Comparison of ENCODE assay signal across 1 cellular context in genomic region chr20:1326031-1326930, GRCh38.
TF ChIP-seq lines count a peak whose summit lies in the region.

No MANE protein-coding gene starts in this region.

TF ChIP-seq in HepG2, 621 proteins besides CTCF, POLR2A, EP300 and RAD21 (continued from another document and continues in another):
- TF ChIP-seq ZFP41 (CRISPR knock-in tag; IDR thresholded peaks at IDR 0.05; ENCODE audit: borderline replicate concordance) (no peak), AGO2 (optimal IDR thresholded peaks at IDR 0.05; ENCODE audit: low read depth, low read length) (no peak), MED1 (CRISPR knock-in tag; IDR thresholded peaks at IDR 0.05) (peak; percentile 28; the same call in 1 of the 2 replicates), GPN1 (CRISPR knock-in tag; IDR thresholded peaks at IDR 0.05; ENCODE audit: borderline replicate concordance) (no peak), ZMYM2 (CRISPR knock-in tag; IDR thresholded peaks at IDR 0.05) (peak; percentile 52; the same call in 1 of the 2 replicates), FOXA3 (CRISPR knock-in tag; IDR thresholded peaks at IDR 0.05) (no peak), RNF2 (conservative IDR thresholded peaks at IDR 0.05; ENCODE audit: low read depth) (no peak), MNT (IDR thresholded peaks at IDR 0.05) (no peak), ZNF3 (CRISPR knock-in tag; IDR thresholded peaks at IDR 0.05) (no peak), ZBTB3 (CRISPR knock-in tag; IDR thresholded peaks at IDR 0.05; ENCODE audit: borderline replicate concordance, low read depth) (no peak), GLI4 (CRISPR knock-in tag; IDR thresholded peaks at IDR 0.05; ENCODE audit: borderline replicate concordance) (0 out of 2 replicates have a peak, but pooled peaks have one; percentile 21), ZNF160 (CRISPR knock-in tag; IDR thresholded peaks at IDR 0.05) (0 out of 2 replicates have a peak, but pooled peaks have one; percentile 18), KDM1A (CRISPR knock-in tag; IDR thresholded peaks at IDR 0.05) (peak; percentile 29), SALL1 (CRISPR knock-in tag; IDR thresholded peaks at IDR 0.05) (peak; percentile 7; the same call in 1 of the 2 replicates), TBX3 (IDR thresholded peaks at IDR 0.05; ENCODE audit: borderline replicate concordance) (no peak), ZNF142 (CRISPR knock-in tag; IDR thresholded peaks at IDR 0.05) (no peak), FLYWCH1 (CRISPR knock-in tag; IDR thresholded peaks at IDR 0.05) (no peak; the same call in 1 of the 2 replicates), SOX6 (IDR thresholded peaks at IDR 0.05) (no peak), SOX6 (CRISPR knock-in tag; IDR thresholded peaks at IDR 0.05) (no peak), ZFYVE20 (CRISPR knock-in tag; IDR thresholded peaks at IDR 0.05; ENCODE audit: borderline replicate concordance, low read depth) (no peak), ZMYM3 (CRISPR knock-in tag; IDR thresholded peaks at IDR 0.05) (peak; percentile 61), ZIK1 (CRISPR knock-in tag; IDR thresholded peaks at IDR 0.05; ENCODE audit: borderline replicate concordance, low read depth) (0 out of 2 replicates have a peak, but pooled peaks have one; percentile 0), BRCA1 (CRISPR knock-in tag; IDR thresholded peaks at IDR 0.05) (0 out of 2 replicates have a peak, but pooled peaks have one; percentile 41), ZNF414 (CRISPR knock-in tag; IDR thresholded peaks at IDR 0.05) (0 out of 2 replicates have a peak, but pooled peaks have one; percentile 7), TRIM24 (CRISPR knock-in tag; IDR thresholded peaks at IDR 0.05) (no peak), TCF7 (IDR thresholded peaks at IDR 0.05; ENCODE audit: low read depth) (no peak), FOXP1 (IDR thresholded peaks at IDR 0.05) (no peak), FOXP1 (CRISPR knock-in tag; IDR thresholded peaks at IDR 0.05) (peak; percentile 11; the same call in 1 of the 2 replicates), MLXIP (CRISPR knock-in tag; IDR thresholded peaks at IDR 0.05; ENCODE audit: borderline replicate concordance) (no peak), ZNF556 (CRISPR knock-in tag; IDR thresholded peaks at IDR 0.05; ENCODE audit: borderline replicate concordance) (no peak), BRD4 (CRISPR knock-in tag; IDR thresholded peaks at IDR 0.05) (peak; percentile 15; the same call in 1 of the 2 replicates), CENPX (CRISPR knock-in tag; IDR thresholded peaks at IDR 0.05) (no peak), ASH2L (IDR thresholded peaks at IDR 0.05; ENCODE audit: insufficient read length, low read depth, low read length) (no peak), ZNF280B (CRISPR knock-in tag; IDR thresholded peaks at IDR 0.05; ENCODE audit: borderline replicate concordance) (peak; percentile 11; the same call in 1 of the 2 replicates), TFDP1 (CRISPR knock-in tag; IDR thresholded peaks at IDR 0.05; ENCODE audit: borderline replicate concordance) (peak; percentile 19; the same call in 1 of the 2 replicates), MAZ (IDR thresholded peaks at IDR 0.05; ENCODE audit: borderline replicate concordance, low read depth, low read length) (no peak), MAZ (CRISPR knock-in tag; IDR thresholded peaks at IDR 0.05; ENCODE audit: low read depth) (0 out of 2 replicates have a peak, but pooled peaks have one; percentile 14), PITX1 (CRISPR knock-in tag; IDR thresholded peaks at IDR 0.05) (no peak), BCL3 (CRISPR knock-in tag; IDR thresholded peaks at IDR 0.05) (peak; percentile 42; the same call in 1 of the 2 replicates), ZNF441 (CRISPR knock-in tag; IDR thresholded peaks at IDR 0.05; ENCODE audit: borderline replicate concordance) (no peak)
